Comparison of ENCODE assay signal across 11 cellular contexts in the genomic region with DNA sequence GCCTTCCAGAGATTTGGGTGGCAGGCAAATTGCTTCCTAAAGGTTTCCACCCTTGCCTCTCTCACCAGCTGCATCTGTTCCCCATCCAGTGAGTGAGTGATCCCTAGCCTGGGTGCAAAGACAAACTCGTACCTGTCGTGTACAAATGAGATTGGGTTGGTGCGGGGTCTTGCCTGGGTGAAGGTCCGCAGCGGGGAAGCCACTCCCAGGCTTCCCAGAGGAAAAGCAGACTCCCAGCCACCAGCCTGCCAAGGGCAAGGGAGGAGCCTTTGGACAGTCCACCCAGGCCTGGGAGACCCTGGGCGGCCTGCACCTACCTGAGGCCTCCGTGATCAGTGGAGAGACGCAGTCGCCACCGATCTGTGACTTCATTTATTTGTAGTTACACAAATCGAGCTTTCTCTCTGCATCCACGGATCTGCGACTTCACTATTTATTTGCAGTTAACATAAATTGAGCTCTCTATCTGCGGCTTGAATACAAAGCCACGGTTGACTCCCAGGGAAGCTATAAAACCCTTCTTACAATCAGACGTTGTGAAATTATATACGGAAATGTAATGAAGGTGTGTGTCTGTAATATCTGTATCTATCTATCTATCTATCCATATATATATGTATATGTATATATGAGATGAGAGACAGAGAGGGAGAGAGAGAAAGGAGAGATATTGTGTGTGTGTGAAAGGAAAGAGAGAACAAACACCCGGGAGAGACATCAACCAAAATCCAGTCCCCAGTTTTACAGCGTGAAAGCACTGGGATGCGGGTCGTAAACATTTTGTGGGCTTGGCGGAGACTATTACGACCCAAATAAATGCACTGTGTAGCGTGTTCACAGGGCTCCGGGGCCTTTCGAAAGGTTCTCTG. TPM values are rescaled to one million over a fixed set of nuclear protein-coding genes. Genes with fewer than 3 reads are reported as not detected.
DNase-seq lines count a peak whose midpoint lies in the region; ATAC-seq lines count a peak whose summit lies in the region.
"Had no signal": no experiment of that assay in that cellular context is flagged by ENCODE, and none has a peak within 500 bp of the region (broad histone marks: within the 10 kb centered on the region; RNA-seq: fewer than 3 reads in every experiment).

No MANE protein-coding gene starts in this region.

- POLR2A ChIA-PET in CD4-positive, alpha-beta memory T cell (lab: Charles Lee; ENCODE audit: partially characterized antibody), result interaction anchor here (1.2 to 1.3 kb wide), 2 partner anchors 13 to 476 kb away, joined by 3 read pairs; no protein-coding TSS in a partner anchor

- intact Hi-C loops in CD4-positive, alpha-beta memory T cell (cut with micrococcal nuclease), result loop anchor here (2.0 to 10.0 kb wide), 7 partner anchors 62 to 1307 kb away; partner anchors contain the start of genes HOXA1 and SNX10

- CTCF ChIA-PET in CD4-positive, alpha-beta memory T cell (lab: Charles Lee; ENCODE audit: partially characterized antibody), result interaction anchor here (0.7 to 1.7 kb wide), 12 partner anchors 9 to 1265 kb away, joined by 3 to 22 read pairs (median 4); partner anchors contain the start of gene HOXA6

- no peak overlapping the region for H3K27ac ChIP-seq in CD4-positive, alpha-beta memory T cell (ENCODE audit: low read depth, low read length)

- ATAC-seq in central memory CD8-positive, alpha-beta T cell (replicated peaks; ENCODE audit: extremely low read depth, poor library complexity, severe bottlenecking), result no peak
- ATAC-seq in natural killer cell treated with Interleukin-12 subunit alpha and Interleukin-12 subunit beta and Interleukin-15 and Interleukin-18, amount 100 ng/mL, for 72 hours, result no peak
- ATAC-seq in GM19452 (IDR thresholded peaks at IDR 0.05; ENCODE audit: unreplicated experiment), result no peak

- H3K4me1 Mint-ChIP-seq in CD4-positive, alpha-beta memory T cell, result peaks cover 23 to 56% (median 33%) of the 10 kb centered on the region in 4 donors
- peaks cover 38% of the 10 kb centered on the region for H3K4me1 Mint-ChIP-seq in central memory CD8-positive, alpha-beta T cell
- peaks cover 35 to 38% of the 10 kb centered on the region in 2 donors for H3K4me1 Mint-ChIP-seq in natural killer cell treated with Interleukin-12 subunit alpha and Interleukin-12 subunit beta and Interleukin-15 and Interleukin-18, amount 100 ng/mL, for 72 hours (ENCODE audit: low read depth in 2 of 2)

- peaks cover 60 to 73% of the 10 kb centered on the region in 2 donors for H3K27me3 Mint-ChIP-seq in CD4-positive, alpha-beta memory T cell
- H3K27me3 Mint-ChIP-seq in central memory CD8-positive, alpha-beta T cell, result peaks cover 87% of the 10 kb centered on the region
- H3K27me3 Mint-ChIP-seq in natural killer cell treated with Interleukin-12 subunit alpha and Interleukin-12 subunit beta and Interleukin-15 and Interleukin-18, amount 100 ng/mL, for 72 hours, result peaks cover 58 to 64% of the 10 kb centered on the region in 2 donors

- H3K36me3 Mint-ChIP-seq in CD4-positive, alpha-beta memory T cell, result peaks cover 0 to 3% of the 10 kb centered on the region in 2 donors
- H3K36me3 Mint-ChIP-seq in central memory CD8-positive, alpha-beta T cell (ENCODE audit: insufficient read depth), result peaks cover 32% of the 10 kb centered on the region
- H3K36me3 Mint-ChIP-seq in natural killer cell treated with Interleukin-12 subunit alpha and Interleukin-12 subunit beta and Interleukin-15 and Interleukin-18, amount 100 ng/mL, for 72 hours, result no peaks in the 10 kb centered on the region

- no peak for DNase-seq in CD4-positive, alpha-beta memory T cell
- DNase-seq in NCI-H69 (lab: John Stamatoyannopoulos, UW) (peak; percentile 26), NCI-H1694 treated with DMSO at 0.1 percent for 48 hours (lab: John Stamatoyannopoulos, UW) (no peak), NCI-H1048 (lab: John Stamatoyannopoulos, UW) (no peak), NCI-H748 (lab: John Stamatoyannopoulos, UW; ENCODE audit: unreplicated experiment) (no peak)
- DNase-seq in central memory CD8-positive, alpha-beta T cell (ENCODE audit: low spot score in 2 of 2), result no peak
- no peak for DNase-seq in natural killer cell treated with Interleukin-12 subunit alpha and Interleukin-12 subunit beta and Interleukin-15 and Interleukin-18, amount 100 ng/mL, for 72 hours (ENCODE audit: low spot score)
- DNase-seq: activated CD4-positive, alpha-beta T cell treated with anti-CD3 and anti-CD28 coated beads, Interleukin-2, amount 50 U/mL, for 1 hour; DMS79 had no signal

- H3K4me3 Mint-ChIP-seq in CD4-positive, alpha-beta memory T cell, result peak overlapping the region; percentile 62 to 84 (median 78)
- H3K4me3 Mint-ChIP-seq in central memory CD8-positive, alpha-beta T cell, result peak overlapping the region; percentile 59
- H3K4me3 Mint-ChIP-seq in natural killer cell treated with Interleukin-12 subunit alpha and Interleukin-12 subunit beta and Interleukin-15 and Interleukin-18, amount 100 ng/mL, for 72 hours, result peak overlapping the region; percentile 69

- no peaks in the 10 kb centered on the region for H3K9me3 ChIP-seq in CD4-positive, alpha-beta memory T cell (ENCODE audit: control insufficient read depth in 1 of 2, low read length in 2 of 2)

- peaks cover 0 to 42% (median 0%) of the 10 kb centered on the region in 8 donors for H3K9me3 Mint-ChIP-seq in CD4-positive, alpha-beta memory T cell
- H3K9me3 Mint-ChIP-seq in central memory CD8-positive, alpha-beta T cell, result no peaks in the 10 kb centered on the region
- no peaks in the 10 kb centered on the region for H3K9me3 Mint-ChIP-seq in natural killer cell treated with Interleukin-12 subunit alpha and Interleukin-12 subunit beta and Interleukin-15 and Interleukin-18, amount 100 ng/mL, for 72 hours

- H3K4me3 ChIP-seq in CD4-positive, alpha-beta memory T cell (ENCODE audit: low read length in 2 of 2), result no peak overlapping the region

- peaks cover 81% of the 10 kb centered on the region for H3K27me3 ChIP-seq in CD4-positive, alpha-beta memory T cell (ENCODE audit: insufficient read depth, low read length)

- H3K4me1 ChIP-seq in CD4-positive, alpha-beta memory T cell (ENCODE audit: insufficient read depth, low read length), result peaks cover 38% of the 10 kb centered on the region

- H3K27ac Mint-ChIP-seq in CD4-positive, alpha-beta memory T cell, result peak overlapping the region in 1 of 7 donors; percentile 88
- H3K27ac Mint-ChIP-seq in central memory CD8-positive, alpha-beta T cell (ENCODE audit: low read depth), result no peak overlapping the region
- H3K27ac Mint-ChIP-seq in natural killer cell treated with Interleukin-12 subunit alpha and Interleukin-12 subunit beta and Interleukin-15 and Interleukin-18, amount 100 ng/mL, for 72 hours, result no peak overlapping the region

- no peaks in the 10 kb centered on the region for H3K36me3 ChIP-seq in CD4-positive, alpha-beta memory T cell (ENCODE audit: insufficient read depth, low read length)

RNA-seq across cellular contexts. Expression of gene HOXA7, which starts 3.0 kb away (rescaled TPM):
- not detected for total RNA-seq in CD4-positive, alpha-beta memory T cell
- polyA plus RNA-seq in CD4-positive, alpha-beta memory T cell, result not detected
- under 1 TPM in 1 of 2 donors, not detected in 1; 0.20 TPM for total RNA-seq in natural killer cell treated with Interleukin-12 subunit alpha and Interleukin-12 subunit beta and Interleukin-15 and Interleukin-18, amount 100 ng/mL, for 72 hours

RNA-seq across cellular contexts. Expression of gene HOXA9, which starts 5.8 kb away (rescaled TPM):
- total RNA-seq in CD4-positive, alpha-beta memory T cell, result not detected
- polyA plus RNA-seq in CD4-positive, alpha-beta memory T cell, result not detected
- total RNA-seq in natural killer cell treated with Interleukin-12 subunit alpha and Interleukin-12 subunit beta and Interleukin-15 and Interleukin-18, amount 100 ng/mL, for 72 hours, result 1 to 10 TPM in 1 of 2 donors, not detected in 1; 2.4 TPM

RNA-seq across cellular contexts. Expression of gene HOXA3, which starts 7.1 kb away (rescaled TPM):
- not detected for total RNA-seq in CD4-positive, alpha-beta memory T cell
- under 1 TPM in 1 of 2 donors, not detected in 1; 0.07 TPM for polyA plus RNA-seq in CD4-positive, alpha-beta memory T cell
- not detected for total RNA-seq in natural killer cell treated with Interleukin-12 subunit alpha and Interleukin-12 subunit beta and Interleukin-15 and Interleukin-18, amount 100 ng/mL, for 72 hours

RNA-seq across cellular contexts. Expression of gene HOXA6, which starts 11.9 kb away (rescaled TPM):
- total RNA-seq in CD4-positive, alpha-beta memory T cell, result not detected
- polyA plus RNA-seq in CD4-positive, alpha-beta memory T cell, result not detected
- total RNA-seq in natural killer cell treated with Interleukin-12 subunit alpha and Interleukin-12 subunit beta and Interleukin-15 and Interleukin-18, amount 100 ng/mL, for 72 hours, result under 1 TPM in 1 of 2 donors, not detected in 1; 0.81 TPM
- total RNA-seq: mononuclear cell had no signal

RNA-seq across cellular contexts. Expression of gene HOXA10, which starts 14.6 kb away (rescaled TPM):
- total RNA-seq in CD4-positive, alpha-beta memory T cell, result not detected
- polyA plus RNA-seq in CD4-positive, alpha-beta memory T cell, result not detected
- 1 to 10 TPM in 1 of 2 donors, under 1 TPM in 1; 0.88 to 1.3 TPM for total RNA-seq in natural killer cell treated with Interleukin-12 subunit alpha and Interleukin-12 subunit beta and Interleukin-15 and Interleukin-18, amount 100 ng/mL, for 72 hours
